Comparison of ENCODE assay signal across 1 cellular context in genomic region chr6:157139054-157139708, GRCh38.
TF ChIP-seq lines count a peak whose summit lies in the region.

No MANE protein-coding gene starts in this region.

TF ChIP-seq in WTC11, 78 proteins besides CTCF, POLR2A, EP300 and RAD21 (continued from another document):
- TF ChIP-seq MAX (CRISPR knock-in tag; IDR thresholded peaks at IDR 0.05) (no peak), ATF1 (CRISPR knock-in tag; IDR thresholded peaks at IDR 0.05) (no peak), KAT7 (CRISPR knock-in tag; IDR thresholded peaks at IDR 0.05; ENCODE audit: borderline replicate concordance) (no peak), ELF4 (CRISPR knock-in tag; IDR thresholded peaks at IDR 0.05; ENCODE audit: low read depth) (no peak), IRF1 (CRISPR knock-in tag; IDR thresholded peaks at IDR 0.05) (no peak), SOX15 (CRISPR knock-in tag; IDR thresholded peaks at IDR 0.05) (no peak), FOXP1 (CRISPR knock-in tag; IDR thresholded peaks at IDR 0.05; ENCODE audit: borderline replicate concordance) (no peak), USF2 (CRISPR knock-in tag; IDR thresholded peaks at IDR 0.05) (no peak), RELA (CRISPR knock-in tag; IDR thresholded peaks at IDR 0.05; ENCODE audit: borderline replicate concordance) (no peak), CDX4 (CRISPR knock-in tag; IDR thresholded peaks at IDR 0.05; ENCODE audit: borderline replicate concordance) (no peak)
